ENCODE assay signal across 8 cellular contexts in the genomic region with DNA sequence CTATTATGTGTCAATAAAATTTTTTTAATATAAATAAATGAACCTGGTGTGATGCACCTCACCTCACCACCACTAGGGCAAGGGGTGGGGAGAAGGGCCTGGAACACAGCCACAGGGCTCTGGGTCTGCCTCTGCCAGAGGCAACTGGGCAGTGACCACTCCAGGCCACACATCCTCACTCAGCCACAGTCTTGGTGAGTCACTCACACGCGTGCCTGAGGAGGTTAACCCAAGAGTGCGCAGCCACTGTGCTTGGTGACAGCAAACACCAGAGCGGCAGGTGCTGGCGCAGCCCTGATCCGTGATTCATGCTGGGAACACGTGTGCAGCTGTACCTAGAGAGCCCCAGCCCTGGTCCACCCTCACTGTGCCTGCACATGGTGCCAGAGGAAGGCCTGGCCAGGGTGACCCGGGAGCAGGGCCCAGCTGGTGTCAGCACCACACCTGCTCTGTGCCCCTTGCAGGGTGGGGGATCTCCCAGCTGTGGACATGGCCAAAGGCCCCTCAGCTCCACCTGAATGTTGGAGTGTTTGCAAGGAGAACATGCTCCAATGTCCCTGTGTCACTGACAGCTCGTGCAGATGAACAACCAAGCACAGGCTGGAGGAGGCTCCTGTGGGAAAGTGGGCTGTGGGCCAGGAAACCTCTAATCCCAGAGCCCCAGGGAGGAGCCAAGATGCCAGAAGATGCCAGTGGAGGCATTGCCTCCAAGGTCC. TPM values are rescaled to one million over a fixed set of nuclear protein-coding genes. Genes with fewer than 3 reads are reported as not detected.
DNase-seq lines count a peak whose midpoint lies in the region; ATAC-seq and TF ChIP-seq lines count a peak whose summit lies in the region.

No MANE protein-coding gene starts in this region.

- peaks cover 0 to 25% (median 11%) of the 10 kb centered on the region in 12 donors for H3K4me1 ChIP-seq in heart left ventricle
- peaks cover 23% of the 10 kb centered on the region for H3K4me1 ChIP-seq in PC-9 (replicated peaks; ENCODE audit: insufficient read depth)
- peaks cover 17 to 21% (median 20%) of the 10 kb centered on the region in 3 donors for H3K4me1 ChIP-seq in skeletal muscle tissue (ENCODE audit: control insufficient read depth in 3 of 3, insufficient read depth in 3 of 3, low read length in 3 of 3)

- peaks cover 26% of the 10 kb centered on the region; the same call in 1 of the 2 replicates for H3F3A ChIP-seq in PC-9 (ENCODE audit: insufficient read depth, low read depth)

- CTCF ChIA-PET in PC-9 (lab: Charles Lee) = no interaction called here

- H3K4me3 ChIP-seq in heart left ventricle (no peak overlapping the region), PC-9 (no peak overlapping the region), skeletal muscle tissue (ENCODE audit: low read length in 3 of 3) (peak overlapping the region in 1 of 3 donors; percentile 35)

- POLR2A ChIA-PET in PC-9 (lab: Charles Lee; ENCODE audit: unreplicated experiment) = interaction anchor here (0.6 kb wide), 1 partner anchor 113 kb away, joined by 3 read pairs; a partner anchor contains a TSS

- 66 to 79% (median 77%) methylated on average over 6 to 9 of the region's 9 CpGs for WGBS in heart left ventricle, 4 donors

- no peaks in the 10 kb centered on the region for H3K27me3 ChIP-seq in heart left ventricle
- no peaks in the 10 kb centered on the region for H3K27me3 ChIP-seq in PC-9 (ENCODE audit: insufficient read depth, low read depth)
- no peaks in the 10 kb centered on the region for H3K27me3 ChIP-seq in skeletal muscle tissue (ENCODE audit: control insufficient read depth in 3 of 3, insufficient read depth in 3 of 3, low read length in 3 of 3)

- TF ChIP-seq CTCF in heart left ventricle (IDR thresholded peaks at IDR 0.05) (peak in 5 of 12 donors; percentile 13 to 31 (median 23)), PC-9 (conservative IDR thresholded peaks at IDR 0.05) (peak; percentile 70)

- H3K9me2 ChIP-seq in PC-9 (ENCODE audit: insufficient read depth) = no peaks in the 10 kb centered on the region

- H3K36me3 ChIP-seq in heart left ventricle (no peaks in the 10 kb centered on the region), PC-9 (ENCODE audit: low read depth) (no peaks in the 10 kb centered on the region), skeletal muscle tissue (ENCODE audit: control insufficient read depth in 3 of 3, insufficient read depth in 3 of 3, low read length in 3 of 3) (no peaks in the 10 kb centered on the region)

- no peaks in the 10 kb centered on the region for H4K20me1 ChIP-seq in PC-9 (ENCODE audit: insufficient read depth)

- no TSS peak for BruUV-seq in PC-9 (replicated peaks; lab: Mats Ljungman, UMichigan)

- TF ChIP-seq POLR2A in heart left ventricle (IDR thresholded peaks at IDR 0.05) = peak in 1 of 2 donors; percentile 8
- TF ChIP-seq POLR2A in erythroblast (IDR thresholded peaks at IDR 0.05; ENCODE audit: low read length) = no peak

- no peak overlapping the region for H2AFZ ChIP-seq in PC-9

- DNase-seq in heart left ventricle (peak in 2 of 5 donors; percentile 65 to 68), Right ventricle myocardium inferior (ENCODE audit: missing footprints) (no peak), PC-9 (peak; percentile 83 to 92), erythroblast (lab: John Stamatoyannopoulos, UW) (peak; percentile 22 to 37), AML-193 (lab: John Stamatoyannopoulos, UW) (no peak), NOMO-1 treated with DMSO at 0.1 percent for 48 hours (lab: John Stamatoyannopoulos, UW; ENCODE audit: unreplicated experiment) (no peak)

- peak overlapping the region in 2 of 3 donors; percentile 8 to 69 for H3K9ac ChIP-seq in skeletal muscle tissue (ENCODE audit: low read depth in 1 of 3, low read length in 3 of 3)

- no peaks in the 10 kb centered on the region for H3K79me2 ChIP-seq in PC-9 (ENCODE audit: low read depth)

- intact Hi-C loops in heart left ventricle (cut with DNase I) (loop anchor here in 6 of 10 donors (5.0 to 10.0 kb wide), 5 partner anchors 89 to 276 kb away; a partner anchor contains a TSS), Right ventricle myocardium inferior (cut with DNase I) (loop anchor here (5.0 kb wide), 1 partner anchor 89 kb away; no protein-coding TSS in a partner anchor), PC-9 (cut with micrococcal nuclease; ENCODE audit: unreplicated experiment) (loop anchor here (1.0 to 5.0 kb wide), 5 partner anchors 24 to 147 kb away; no protein-coding TSS in a partner anchor)

- H3K27ac ChIP-seq in heart left ventricle (peak overlapping the region in 4 of 12 donors; percentile 12 to 97 (median 53)), PC-9 (no peak overlapping the region), skeletal muscle tissue (ENCODE audit: low read depth, low read length) (peak overlapping the region; percentile 81)

- H3K4me2 ChIP-seq in PC-9 = no peak overlapping the region

- ATAC-seq in heart left ventricle (peak; percentile 8 to 33 (median 21)), Right ventricle myocardium inferior (no peak), HG03025 (IDR thresholded peaks at IDR 0.05; ENCODE audit: low FRiP score, unreplicated experiment) (no peak)

- peaks cover 0 to 3% (median 0%) of the 10 kb centered on the region in 12 donors for H3K9me3 ChIP-seq in heart left ventricle
- no peaks in the 10 kb centered on the region; the same call in none of the 2 replicates for H3K9me3 ChIP-seq in PC-9 (ENCODE audit: insufficient read depth, low read depth)
- H3K9me3 ChIP-seq in skeletal muscle tissue (ENCODE audit: control insufficient read depth in 3 of 3, low read length in 3 of 3) = no peaks in the 10 kb centered on the region

RNA-seq across cellular contexts. Expression of a gene that starts 2.1 kb away (rescaled TPM):
- total RNA-seq in heart left ventricle = 10 to 100 TPM; 33.3 to 57.6 (median 46.4) TPM
- 10 to 100 TPM; 20.9 to 60.1 TPM for polyA plus RNA-seq in heart left ventricle
- 36.2 TPM for total RNA-seq in Right ventricle myocardium inferior
- total RNA-seq in PC-9 (2021) = 59.2 and 67.0 TPM in 2 replicates
- total RNA-seq in skeletal muscle tissue = 31.3 TPM

Comparison
In these comparisons a context has a peak if more than half of its experiments do, and no peak if none do; other contexts are left out.
1. ATAC-seq: peak in heart left ventricle (4 of 4); none in Right ventricle myocardium inferior (single experiment) and HG03025 (single experiment).
2. DNase-seq: peak in PC-9 (2 of 2) and erythroblast (2 of 2); none in Right ventricle myocardium inferior (single experiment), AML-193 (0 of 2) and NOMO-1 treated with DMSO at 0.1 percent for 48 hours (single experiment).